13 cellular contexts compared by ENCODE assay signal in genomic region chr12:124761876-124762275, GRCh38.
DNase-seq lines count a peak whose midpoint lies in the region; ATAC-seq and TF ChIP-seq lines count a peak whose summit lies in the region.
"Had no signal": no experiment of that assay in that cellular context is flagged by ENCODE, and none has a peak within 500 bp of the region (broad histone marks: within the 10 kb centered on the region; RNA-seq: fewer than 3 reads in every experiment).

No MANE protein-coding gene starts in this region.

- H3K27me3 ChIP-seq in gastroesophageal sphincter: no peaks in the 10 kb centered on the region
- no peaks in the 10 kb centered on the region for H3K27me3 ChIP-seq in lower lobe of right lung (ENCODE audit: low read depth)

- peak; percentile 8 for ATAC-seq in gastroesophageal sphincter
- ATAC-seq in lower lobe of right lung: no peak

- no peak for TF ChIP-seq EP300 in gastroesophageal sphincter (IDR thresholded peaks at IDR 0.05)

- H3K9me3 ChIP-seq in gastroesophageal sphincter (peaks cover 0 to 10% (median 0%) of the 10 kb centered on the region in 3 donors), lower lobe of right lung (peaks cover 9% of the 10 kb centered on the region)

- peaks cover 10% of the 10 kb centered on the region for H3K27me3 Mint-ChIP-seq in T-helper 2 cell treated with Interferon-gamma antibody and Interleukin-4, amounts not matched to agents 5 μg/mL and 100 μg/mL, for 36 hours (ENCODE audit: low read depth)

- 9 to 50% methylated on average over 1 to 4 of the region's 4 CpGs for WGBS in gastroesophageal sphincter (ENCODE audit: low coverage in 1 of 2), 2 donors

- H3K27ac ChIP-seq in gastroesophageal sphincter: peak overlapping the region in 3 of 4 donors; percentile 68 to 88 (median 85)
- H3K27ac ChIP-seq in lower lobe of right lung: no peak overlapping the region
- H3K27ac ChIP-seq: GM23248 had no signal

- H3K36me3 ChIP-seq in gastroesophageal sphincter (no peaks in the 10 kb centered on the region), lower lobe of right lung (no peaks in the 10 kb centered on the region)

- CTCF ChIA-PET in GM10248 (lab: Yijun Ruan, JAX): interaction anchor here (0.8 to 2.1 kb wide), 10 partner anchors 10 to 857 kb away, joined by 3 to 6 read pairs (median 4); no protein-coding TSS in a partner anchor

- TF ChIP-seq CTCF in gastroesophageal sphincter (IDR thresholded peaks at IDR 0.05) (no peak), lower lobe of right lung (IDR thresholded peaks at IDR 0.05) (no peak), GM10248 (IDR thresholded peaks at IDR 0.05; ENCODE audit: control extremely low read depth, extremely low read depth, low read depth, missing control alignments) (no peak)

- no peaks in the 10 kb centered on the region for H3K36me3 Mint-ChIP-seq in T-helper 2 cell treated with Interferon-gamma antibody and Interleukin-4, amounts not matched to agents 5 μg/mL and 100 μg/mL, for 36 hours (ENCODE audit: low read depth)

- no peak overlapping the region for H3K4me3 Mint-ChIP-seq in T-helper 2 cell treated with Interferon-gamma antibody and Interleukin-4, amounts not matched to agents 5 μg/mL and 100 μg/mL, for 36 hours
- H3K4me3 Mint-ChIP-seq: type B pancreatic cell had no signal

- H3K4me3 ChIP-seq in gastroesophageal sphincter (no peak overlapping the region), lower lobe of right lung (no peak overlapping the region)
- H3K4me3 ChIP-seq: GM23248 had no signal

- POLR2A ChIA-PET in GM10248 (lab: Yijun Ruan, JAX): no interaction called here

- peaks cover 1% of the 10 kb centered on the region for H3K4me1 Mint-ChIP-seq in T-helper 2 cell treated with Interferon-gamma antibody and Interleukin-4, amounts not matched to agents 5 μg/mL and 100 μg/mL, for 36 hours (ENCODE audit: low read depth)

- no peak overlapping the region for H3K27ac Mint-ChIP-seq in T-helper 2 cell treated with Interferon-gamma antibody and Interleukin-4, amounts not matched to agents 5 μg/mL and 100 μg/mL, for 36 hours
- H3K27ac Mint-ChIP-seq: type B pancreatic cell had no signal

- peaks cover 30% of the 10 kb centered on the region for H3K9me3 Mint-ChIP-seq in T-helper 2 cell treated with Interferon-gamma antibody and Interleukin-4, amounts not matched to agents 5 μg/mL and 100 μg/mL, for 36 hours

- intact Hi-C loops in lower lobe of right lung (cut with DNase I): no loop called here

- H3K4me1 ChIP-seq in gastroesophageal sphincter: peaks cover 6 to 86% (median 36%) of the 10 kb centered on the region in 3 donors
- peaks cover 47% of the 10 kb centered on the region for H3K4me1 ChIP-seq in lower lobe of right lung

- TF ChIP-seq POLR2A in gastroesophageal sphincter (IDR thresholded peaks at IDR 0.05): no peak

- DNase-seq in T-helper 2 cell treated with Interferon-gamma antibody and Interleukin-4, amounts not matched to agents 5 μg/mL and 100 μg/mL, for 36 hours (ENCODE audit: low spot score): peak; percentile 43
- DNase-seq in T-helper 2 cell: no peak
- DNase-seq in RPMI7951 (ENCODE audit: low read depth): peak; percentile 72
- DNase-seq in stimulated activated CD4-positive, alpha-beta T cell treated with anti-CD3 and anti-CD28 coated beads, Interleukin-4, amount 100 ng/mL, for 4 hours: peak; percentile 24 to 38
- DNase-seq in lower lobe of right lung: no peak
- no peak for DNase-seq in GM10248 (ENCODE audit: extremely low spot score)
- DNase-seq in DMS53 (lab: John Stamatoyannopoulos, UW): no peak
- DNase-seq: central memory CD4-positive, alpha-beta T cell; erythroblast; GM23248; NCI-H187 had no signal

Comparison
In these comparisons a context has a peak if more than half of its experiments do, and no peak if none do; other contexts are left out.
1. DNase-seq: peak in T-helper 2 cell treated with Interferon-gamma antibody and Interleukin-4, amounts not matched to agents 5 μg/mL and 100 μg/mL, for 36 hours (single experiment), RPMI7951 (single experiment) and stimulated activated CD4-positive, alpha-beta T cell treated with anti-CD3 and anti-CD28 coated beads, Interleukin-4, amount 100 ng/mL, for 4 hours (2 of 2); none in T-helper 2 cell (0 of 5), lower lobe of right lung (single experiment), GM10248 (single experiment) and DMS53 (single experiment).